Comparison of ENCODE assay signal across 9 cellular contexts in genomic region chr2:218314764-218315163, GRCh38. TPM values are rescaled to one million over a fixed set of nuclear protein-coding genes. Genes with fewer than 3 reads are reported as not detected.
DNase-seq lines count a peak whose midpoint lies in the region; ATAC-seq, FAIRE-seq and TF ChIP-seq lines count a peak whose summit lies in the region.
"Not testable (repeated sequence)": the region's sequence is repeated elsewhere in the genome, so short reads cannot be mapped to it uniquely, and the experiment has no call there.
"Had no signal": no experiment of that assay in that cellular context is flagged by ENCODE, and none has a peak within 500 bp of the region (broad histone marks: within the 10 kb centered on the region; RNA-seq: fewer than 3 reads in every experiment).

No MANE protein-coding gene starts in this region.

- not testable (repeated sequence) for H3K36me3 ChIP-seq in CD4-positive, CD25-positive, alpha-beta regulatory T cell (ENCODE audit: control insufficient read depth, insufficient read depth, low read length); KMS-11 (ENCODE audit: insufficient read depth); HepG2 (replicated peaks in 1 of 2; ENCODE audit: control insufficient read depth in 1 of 2, insufficient read depth in 2 of 2, low read length in 2 of 2); naive thymus-derived CD4-positive, alpha-beta T cell (ENCODE audit: control insufficient read depth in 2 of 3, insufficient read depth in 3 of 3, low read length in 3 of 3)

- H3K27ac ChIP-seq in CD4-positive, CD25-positive, alpha-beta regulatory T cell (ENCODE audit: insufficient read depth, low read length, poor library complexity, severe bottlenecking); HepG2 (ENCODE audit: extremely low read length, insufficient read depth, low read length); naive thymus-derived CD4-positive, alpha-beta T cell (ENCODE audit: low read depth, low read length): not testable (repeated sequence)
- H3K27ac ChIP-seq in KMS-11 (peak overlapping the region; percentile 67; the same call in 1 of the 2 replicates), VCaP (peak overlapping the region; percentile 87; the same call in 1 of the 2 replicates)

- not testable (repeated sequence) for TF ChIP-seq POLR2A in HepG2 (IDR thresholded peaks at IDR 0.05; ENCODE audit: insufficient read depth in 1 of 2, low read depth in 2 of 2, low read length in 2 of 2)

- not testable (repeated sequence) for TF ChIP-seq RAD21 in HepG2 (CRISPR knock-in tag; IDR thresholded peaks at IDR 0.05)

- H3K4me1 Mint-ChIP-seq in CD4-positive, CD25-positive, alpha-beta regulatory T cell = peaks cover 6 to 36% (median 26%) of the 10 kb centered on the region in 4 donors
- H3K4me1 Mint-ChIP-seq in naive thymus-derived CD4-positive, alpha-beta T cell = peaks cover 23 to 50% (median 42%) of the 10 kb centered on the region in 7 donors

- not testable (repeated sequence) for BruUV-seq in HepG2 (replicated peaks; lab: Mats Ljungman, UMichigan)

- H2AFZ ChIP-seq in KMS-11 (ENCODE audit: low read depth); HepG2 (ENCODE audit: low read length): not testable (repeated sequence)

- not testable (repeated sequence) for H3K4me3 Mint-ChIP-seq in CD4-positive, CD25-positive, alpha-beta regulatory T cell; naive thymus-derived CD4-positive, alpha-beta T cell

- ATAC-seq in CD4-positive, CD25-positive, alpha-beta regulatory T cell (ENCODE audit: low read depth in 2 of 2); HepG2; naive thymus-derived CD4-positive, alpha-beta T cell: not testable (repeated sequence)

- peaks cover 21% of the 10 kb centered on the region for H3K4me1 ChIP-seq in CD4-positive, CD25-positive, alpha-beta regulatory T cell (ENCODE audit: control insufficient read depth, insufficient read depth, low read length, poor library complexity, severe bottlenecking)
- H3K4me1 ChIP-seq in KMS-11 (ENCODE audit: low read depth, poor library complexity, severe bottlenecking) = peaks cover 22% of the 10 kb centered on the region
- H3K4me1 ChIP-seq in HepG2 (ENCODE audit: insufficient read depth, low read length) = peaks cover 78% of the 10 kb centered on the region
- H3K4me1 ChIP-seq in naive thymus-derived CD4-positive, alpha-beta T cell (ENCODE audit: control insufficient read depth in 2 of 2, insufficient read depth in 2 of 2, low read length in 2 of 2) = peaks cover 19 to 28% of the 10 kb centered on the region in 2 donors

- H4K20me1 ChIP-seq in KMS-11 (ENCODE audit: insufficient read depth); HepG2 (ENCODE audit: insufficient read depth, low read length): not testable (repeated sequence)

- not testable (repeated sequence) for H3K27me3 ChIP-seq in CD4-positive, CD25-positive, alpha-beta regulatory T cell (ENCODE audit: control insufficient read depth, insufficient read depth, low read length); KMS-11 (ENCODE audit: insufficient read depth, low read depth); HepG2 (ENCODE audit: control insufficient read depth in 1 of 2, insufficient read depth in 2 of 2, low read length in 2 of 2); naive thymus-derived CD4-positive, alpha-beta T cell (ENCODE audit: control insufficient read depth in 2 of 2, insufficient read depth in 2 of 2, low read length in 2 of 2)

- CTCF ChIA-PET in HepG2 (lab: Yijun Ruan, JAX; ENCODE audit: low intra/inter-chr PET ratio, low total read pairs) = not testable (repeated sequence)
- CTCF ChIA-PET in naive thymus-derived CD4-positive, alpha-beta T cell (lab: Charles Lee) = interaction anchor here (1.0 to 2.6 kb wide), 3 partner anchors 11 to 43 kb away, joined by 3 to 12 read pairs (median 3); partner anchors contain the start of gene CATIP

- not testable (repeated sequence) for H3K79me2 ChIP-seq in KMS-11 (ENCODE audit: insufficient read depth, low read depth); HepG2 (ENCODE audit: insufficient read depth, low read length)

- in situ Hi-C loops in HepG2 (cut with HindIII; ENCODE audit: extremely low pct_ligation_motif_present, low pct_unique_long_range_greater_than_20kb) = not testable (repeated sequence)

- TF ChIP-seq CTCF in KMS-11 (conservative IDR thresholded peaks at IDR 0.05; ENCODE audit: low read depth, low read length); VCaP (conservative IDR thresholded peaks at IDR 0.05); HepG2 (CRISPR knock-in tag; IDR thresholded peaks at IDR 0.05): not testable (repeated sequence)

- DNase-seq in CD4-positive, CD25-positive, alpha-beta regulatory T cell; HepG2 (ENCODE audit: low spot score); naive thymus-derived CD4-positive, alpha-beta T cell: not testable (repeated sequence)

- H3K27ac Mint-ChIP-seq in CD4-positive, CD25-positive, alpha-beta regulatory T cell = peak overlapping the region in 2 of 3 donors; percentile 20 to 100
- peak overlapping the region in 8 of 9 donors; percentile 95 to 100 (median 98) for H3K27ac Mint-ChIP-seq in naive thymus-derived CD4-positive, alpha-beta T cell

- not testable (repeated sequence) for H3K9ac ChIP-seq in KMS-11; HepG2 (ENCODE audit: insufficient read depth, low read depth, low read length)

- H3K27me3 Mint-ChIP-seq in CD4-positive, CD25-positive, alpha-beta regulatory T cell; naive thymus-derived CD4-positive, alpha-beta T cell: not testable (repeated sequence)

- H3K36me3 Mint-ChIP-seq in CD4-positive, CD25-positive, alpha-beta regulatory T cell = peaks cover 13% of the 10 kb centered on the region
- H3K36me3 Mint-ChIP-seq in naive thymus-derived CD4-positive, alpha-beta T cell = peaks cover 0 to 15% (median 3%) of the 10 kb centered on the region in 5 donors

- TF ChIP-seq EP300 in HepG2 (IDR thresholded peaks at IDR 0.05; ENCODE audit: low read depth in 2 of 2, low read length in 2 of 2); HepG2 (CRISPR knock-in tag; IDR thresholded peaks at IDR 0.05; ENCODE audit: borderline replicate concordance): not testable (repeated sequence)

- POLR2A ChIA-PET in HepG2 (lab: Yijun Ruan, JAX) = not testable (repeated sequence)
- POLR2A ChIA-PET in naive thymus-derived CD4-positive, alpha-beta T cell (lab: Charles Lee) = interaction anchor here (1.4 to 2.9 kb wide), 4 partner anchors 12 to 86 kb away, joined by 3 to 13 read pairs (median 9); no protein-coding TSS in a partner anchor

- WGBS in HepG2 (ENCODE audit: low lambda C conversion rate) = 70% methylated on average over 4 of the region's 4 CpGs

- H3K9me3 Mint-ChIP-seq in CD4-positive, CD25-positive, alpha-beta regulatory T cell; naive thymus-derived CD4-positive, alpha-beta T cell: not testable (repeated sequence)

- not testable (repeated sequence) for H3K9me3 ChIP-seq in CD4-positive, CD25-positive, alpha-beta regulatory T cell (ENCODE audit: control insufficient read depth in 2 of 2, low read length in 2 of 2); HepG2 (ENCODE audit: low read length); naive thymus-derived CD4-positive, alpha-beta T cell (ENCODE audit: control insufficient read depth in 2 of 3, low read length in 3 of 3)

- not testable (repeated sequence) for H3K4me2 ChIP-seq in KMS-11; HepG2 (ENCODE audit: low read depth, low read length)

- intact Hi-C loops in HepG2 (cut with micrococcal nuclease; ENCODE audit: unreplicated experiment); naive thymus-derived CD4-positive, alpha-beta T cell (cut with micrococcal nuclease): not testable (repeated sequence)

- FAIRE-seq in HepG2 (lab: Jason Lieb, UNC) = not testable (repeated sequence)

- H3K4me3 ChIP-seq in CD4-positive, CD25-positive, alpha-beta regulatory T cell (ENCODE audit: low read depth, low read length); KMS-11 (IDR thresholded peaks at IDR 0.05; ENCODE audit: insufficient read depth, low read depth, low read length); HepG2 (replicated peaks in 1 of 3; ENCODE audit: insufficient read depth in 1 of 3, low read depth in 2 of 3, low read length in 3 of 3); naive thymus-derived CD4-positive, alpha-beta T cell (ENCODE audit: low read length): not testable (repeated sequence)

RNA-seq across cellular contexts. Expression of gene TMBIM1, which starts 22.5 kb away (rescaled TPM):
- 96.4 TPM for total RNA-seq in CD4-positive, CD25-positive, alpha-beta regulatory T cell
- 100 to 1,000 TPM; 161 to 180 (median 162) TPM for polyA plus RNA-seq in CD4-positive, CD25-positive, alpha-beta regulatory T cell
- total RNA-seq in HepG2 (2016; rRNA removed; fragmentation: Illumina TruSeq; extraction: Trizol) = 69.7 and 139 TPM in 2 replicates
- total RNA-seq in HepG2 (2016; cell fraction: cytosol; rRNA removed; fragmentation: Illumina TruSeq; extraction: Trizol; ENCODE audit: low read depth) = 37.2 and 38.6 TPM in 2 replicates
- total RNA-seq in HepG2 (2016; cell fraction: insoluble cytoplasmic fraction; rRNA removed; fragmentation: Illumina TruSeq; extraction: Trizol) = 57.8 and 142 TPM in 2 replicates
- 88.3 and 90.4 TPM in 2 replicates for total RNA-seq in HepG2 (2016; cell fraction: membrane; rRNA removed; fragmentation: Illumina TruSeq; extraction: Trizol)
- 108 and 128 TPM in 2 replicates for total RNA-seq in HepG2 (2016; cell fraction: nucleus; rRNA removed; fragmentation: Illumina TruSeq; extraction: Trizol)
- polyA plus RNA-seq in HepG2 (2011; rRNA removed) = 127 and 181 TPM in 2 replicates
- polyA plus RNA-seq in HepG2 (2011; cell fraction: cytosol; rRNA removed) = 146 and 187 TPM in 2 replicates
- polyA plus RNA-seq in HepG2 (2011; cell fraction: nucleus; rRNA removed) = 207 and 243 TPM in 2 replicates
- 254 and 390 TPM in 2 replicates for polyA plus RNA-seq in HepG2 (2012)
- polyA plus RNA-seq in HepG2 (2016; cell fraction: cytosol; fragmentation: Illumina TruSeq; extraction: Trizol; ENCODE audit: low read depth) = 33.9 and 35.7 TPM in 2 replicates
- polyA plus RNA-seq in HepG2 (2016; cell fraction: insoluble cytoplasmic fraction; fragmentation: Illumina TruSeq; extraction: Trizol; ENCODE audit: low read depth) = 56.2 and 61.3 TPM in 2 replicates
- polyA plus RNA-seq in HepG2 (2016; cell fraction: membrane; fragmentation: Illumina TruSeq; extraction: Trizol; ENCODE audit: low read depth) = 62.1 and 66.4 TPM in 2 replicates
- polyA plus RNA-seq in HepG2 (2016; cell fraction: nucleus; fragmentation: Illumina TruSeq; extraction: Trizol; ENCODE audit: insufficient read depth, low read depth) = 152 and 156 TPM in 2 replicates
- polyA minus RNA-seq in HepG2 (2011; rRNA and poly(A)+ RNA removed; ENCODE audit: low replicate concordance) = 19.4 and 315 TPM in 2 replicates
- polyA minus RNA-seq in HepG2 (2011; cell fraction: cytosol; rRNA and poly(A)+ RNA removed) = 88.2 and 133 TPM in 2 replicates
- polyA minus RNA-seq in HepG2 (2011; cell fraction: nucleus; rRNA and poly(A)+ RNA removed) = 37.2 and 64.6 TPM in 2 replicates
- 100 to 1,000 TPM in 2 of 5 experiments, 10 to 100 TPM in 3; 51.7 to 112 (median 83.8) TPM for total RNA-seq in naive thymus-derived CD4-positive, alpha-beta T cell
- 100 to 1,000 TPM in 1 of 2 donors, 10 to 100 TPM in 1; 92.4 to 115 TPM for polyA plus RNA-seq in naive thymus-derived CD4-positive, alpha-beta T cell

RNA-seq across cellular contexts. Expression of gene CATIP, which starts 41.9 kb away (rescaled TPM):
- not detected for total RNA-seq in CD4-positive, CD25-positive, alpha-beta regulatory T cell
- not detected for polyA plus RNA-seq in CD4-positive, CD25-positive, alpha-beta regulatory T cell
- 0.22 TPM in 1 of 2 replicates, not detected in the other for total RNA-seq in HepG2 (2016; rRNA removed; fragmentation: Illumina TruSeq; extraction: Trizol)
- total RNA-seq in HepG2 (2016; cell fraction: cytosol; rRNA removed; fragmentation: Illumina TruSeq; extraction: Trizol; ENCODE audit: low read depth) = 0.35 TPM in 1 of 2 replicates, not detected in the other
- 0.15 TPM in 1 of 2 replicates, not detected in the other for total RNA-seq in HepG2 (2016; cell fraction: insoluble cytoplasmic fraction; rRNA removed; fragmentation: Illumina TruSeq; extraction: Trizol)
- 0.38 and 0.49 TPM in 2 replicates for total RNA-seq in HepG2 (2016; cell fraction: membrane; rRNA removed; fragmentation: Illumina TruSeq; extraction: Trizol)
- total RNA-seq in HepG2 (2016; cell fraction: nucleus; rRNA removed; fragmentation: Illumina TruSeq; extraction: Trizol) = not detected in 2 replicates
- 0.07 and 0.09 TPM in 2 replicates for polyA plus RNA-seq in HepG2 (2011; rRNA removed)
- 0.09 and 0.15 TPM in 2 replicates for polyA plus RNA-seq in HepG2 (2011; cell fraction: cytosol; rRNA removed)
- polyA plus RNA-seq in HepG2 (2011; cell fraction: nucleus; rRNA removed) = 0.48 and 0.87 TPM in 2 replicates
- 0.15 TPM in 1 of 2 replicates, not detected in the other for polyA plus RNA-seq in HepG2 (2012)
- polyA plus RNA-seq in HepG2 (2016; cell fraction: cytosol; fragmentation: Illumina TruSeq; extraction: Trizol; ENCODE audit: low read depth) = not detected in 2 replicates
- polyA plus RNA-seq in HepG2 (2016; cell fraction: insoluble cytoplasmic fraction; fragmentation: Illumina TruSeq; extraction: Trizol; ENCODE audit: low read depth) = not detected in 2 replicates
- polyA plus RNA-seq in HepG2 (2016; cell fraction: membrane; fragmentation: Illumina TruSeq; extraction: Trizol; ENCODE audit: low read depth) = not detected in 2 replicates
- not detected in 2 replicates for polyA plus RNA-seq in HepG2 (2016; cell fraction: nucleus; fragmentation: Illumina TruSeq; extraction: Trizol; ENCODE audit: insufficient read depth, low read depth)
- polyA minus RNA-seq in HepG2 (2011; rRNA and poly(A)+ RNA removed; ENCODE audit: low replicate concordance) = 0.36 TPM in 1 of 2 replicates, not detected in the other
- not detected in 2 replicates for polyA minus RNA-seq in HepG2 (2011; cell fraction: cytosol; rRNA and poly(A)+ RNA removed)
- 1.4 TPM in 1 of 2 replicates, not detected in the other for polyA minus RNA-seq in HepG2 (2011; cell fraction: nucleus; rRNA and poly(A)+ RNA removed)
- under 1 TPM in 1 of 5 experiments, not detected in 4; 0.49 TPM for total RNA-seq in naive thymus-derived CD4-positive, alpha-beta T cell
- not detected for polyA plus RNA-seq in naive thymus-derived CD4-positive, alpha-beta T cell
- total RNA-seq: A172; A673; CD8-positive, alpha-beta T cell had no signal
- polyA plus RNA-seq: BJ had no signal

RNA-seq across cellular contexts. Expression of gene PNKD, which starts 44.4 kb away (rescaled TPM):
- 21.9 TPM for total RNA-seq in CD4-positive, CD25-positive, alpha-beta regulatory T cell
- 100 to 1,000 TPM in 1 of 4 donors, 10 to 100 TPM in 3; 96.2 to 107 (median 98.8) TPM for polyA plus RNA-seq in CD4-positive, CD25-positive, alpha-beta regulatory T cell
- total RNA-seq in HepG2 (2016; rRNA removed; fragmentation: Illumina TruSeq; extraction: Trizol) = 50.0 and 55.9 TPM in 2 replicates
- total RNA-seq in HepG2 (2016; cell fraction: cytosol; rRNA removed; fragmentation: Illumina TruSeq; extraction: Trizol; ENCODE audit: low read depth) = 21.6 and 27.3 TPM in 2 replicates
- total RNA-seq in HepG2 (2016; cell fraction: insoluble cytoplasmic fraction; rRNA removed; fragmentation: Illumina TruSeq; extraction: Trizol) = 48.3 and 59.8 TPM in 2 replicates
- total RNA-seq in HepG2 (2016; cell fraction: membrane; rRNA removed; fragmentation: Illumina TruSeq; extraction: Trizol) = 30.6 and 30.7 TPM in 2 replicates
- total RNA-seq in HepG2 (2016; cell fraction: nucleus; rRNA removed; fragmentation: Illumina TruSeq; extraction: Trizol) = 34.2 and 39.5 TPM in 2 replicates
- 78.0 and 80.4 TPM in 2 replicates for polyA plus RNA-seq in HepG2 (2011; rRNA removed)
- polyA plus RNA-seq in HepG2 (2011; cell fraction: cytosol; rRNA removed) = 48.4 and 76.6 TPM in 2 replicates
- 76.3 and 77.5 TPM in 2 replicates for polyA plus RNA-seq in HepG2 (2011; cell fraction: nucleus; rRNA removed)
- 59.5 and 60.9 TPM in 2 replicates for polyA plus RNA-seq in HepG2 (2012)
- polyA plus RNA-seq in HepG2 (2016; cell fraction: cytosol; fragmentation: Illumina TruSeq; extraction: Trizol; ENCODE audit: low read depth) = 24.9 and 29.3 TPM in 2 replicates
- 58.0 and 59.1 TPM in 2 replicates for polyA plus RNA-seq in HepG2 (2016; cell fraction: insoluble cytoplasmic fraction; fragmentation: Illumina TruSeq; extraction: Trizol; ENCODE audit: low read depth)
- polyA plus RNA-seq in HepG2 (2016; cell fraction: membrane; fragmentation: Illumina TruSeq; extraction: Trizol; ENCODE audit: low read depth) = 31.6 and 35.4 TPM in 2 replicates
- 73.5 and 80.9 TPM in 2 replicates for polyA plus RNA-seq in HepG2 (2016; cell fraction: nucleus; fragmentation: Illumina TruSeq; extraction: Trizol; ENCODE audit: insufficient read depth, low read depth)
- polyA minus RNA-seq in HepG2 (2011; rRNA and poly(A)+ RNA removed; ENCODE audit: low replicate concordance) = 33.3 and 44.2 TPM in 2 replicates
- polyA minus RNA-seq in HepG2 (2011; cell fraction: cytosol; rRNA and poly(A)+ RNA removed) = 15.5 and 20.7 TPM in 2 replicates
- 9.7 and 10.9 TPM in 2 replicates for polyA minus RNA-seq in HepG2 (2011; cell fraction: nucleus; rRNA and poly(A)+ RNA removed)
- total RNA-seq in naive thymus-derived CD4-positive, alpha-beta T cell = 10 to 100 TPM; 18.5 to 38.4 (median 25.2) TPM
- polyA plus RNA-seq in naive thymus-derived CD4-positive, alpha-beta T cell = 100 to 1,000 TPM in 1 of 2 donors, 10 to 100 TPM in 1; 92.2 to 108 TPM

RNA-seq across cellular contexts. Expression of gene AAMP, which starts 44.8 kb away (rescaled TPM):
- 55.8 TPM for total RNA-seq in CD4-positive, CD25-positive, alpha-beta regulatory T cell
- 10 to 100 TPM; 84.8 to 92.2 (median 87.8) TPM for polyA plus RNA-seq in CD4-positive, CD25-positive, alpha-beta regulatory T cell
- total RNA-seq in HepG2 (2016; rRNA removed; fragmentation: Illumina TruSeq; extraction: Trizol) = 186 and 241 TPM in 2 replicates
- 26.6 and 29.2 TPM in 2 replicates for total RNA-seq in HepG2 (2016; cell fraction: cytosol; rRNA removed; fragmentation: Illumina TruSeq; extraction: Trizol; ENCODE audit: low read depth)
- 202 and 247 TPM in 2 replicates for total RNA-seq in HepG2 (2016; cell fraction: insoluble cytoplasmic fraction; rRNA removed; fragmentation: Illumina TruSeq; extraction: Trizol)
- 56.8 and 59.3 TPM in 2 replicates for total RNA-seq in HepG2 (2016; cell fraction: membrane; rRNA removed; fragmentation: Illumina TruSeq; extraction: Trizol)
- 85.4 and 91.7 TPM in 2 replicates for total RNA-seq in HepG2 (2016; cell fraction: nucleus; rRNA removed; fragmentation: Illumina TruSeq; extraction: Trizol)
- polyA plus RNA-seq in HepG2 (2011; rRNA removed) = 110 and 119 TPM in 2 replicates
- polyA plus RNA-seq in HepG2 (2011; cell fraction: cytosol; rRNA removed) = 138 and 202 TPM in 2 replicates
- 161 and 181 TPM in 2 replicates for polyA plus RNA-seq in HepG2 (2011; cell fraction: nucleus; rRNA removed)
- 99.2 and 104 TPM in 2 replicates for polyA plus RNA-seq in HepG2 (2012)
- 13.9 and 16.0 TPM in 2 replicates for polyA plus RNA-seq in HepG2 (2016; cell fraction: cytosol; fragmentation: Illumina TruSeq; extraction: Trizol; ENCODE audit: low read depth)
- polyA plus RNA-seq in HepG2 (2016; cell fraction: insoluble cytoplasmic fraction; fragmentation: Illumina TruSeq; extraction: Trizol; ENCODE audit: low read depth) = 224 and 231 TPM in 2 replicates
- polyA plus RNA-seq in HepG2 (2016; cell fraction: membrane; fragmentation: Illumina TruSeq; extraction: Trizol; ENCODE audit: low read depth) = 30.9 and 33.2 TPM in 2 replicates
- 127 and 131 TPM in 2 replicates for polyA plus RNA-seq in HepG2 (2016; cell fraction: nucleus; fragmentation: Illumina TruSeq; extraction: Trizol; ENCODE audit: insufficient read depth, low read depth)
- 41.5 and 143 TPM in 2 replicates for polyA minus RNA-seq in HepG2 (2011; rRNA and poly(A)+ RNA removed; ENCODE audit: low replicate concordance)
- 58.2 and 63.3 TPM in 2 replicates for polyA minus RNA-seq in HepG2 (2011; cell fraction: cytosol; rRNA and poly(A)+ RNA removed)
- 39.9 and 43.6 TPM in 2 replicates for polyA minus RNA-seq in HepG2 (2011; cell fraction: nucleus; rRNA and poly(A)+ RNA removed)
- 10 to 100 TPM; 54.1 to 67.0 (median 61.2) TPM for total RNA-seq in naive thymus-derived CD4-positive, alpha-beta T cell
- polyA plus RNA-seq in naive thymus-derived CD4-positive, alpha-beta T cell = 100 to 1,000 TPM in 1 of 2 donors, 10 to 100 TPM in 1; 98.6 to 108 TPM

RNA-seq across cellular contexts. Expression of gene GPBAR1, which starts 53.9 kb away (rescaled TPM):
- total RNA-seq in CD4-positive, CD25-positive, alpha-beta regulatory T cell = 1.2 TPM
- polyA plus RNA-seq in CD4-positive, CD25-positive, alpha-beta regulatory T cell = not detected
- 0.09 TPM in 1 of 2 replicates, not detected in the other for total RNA-seq in HepG2 (2016; rRNA removed; fragmentation: Illumina TruSeq; extraction: Trizol)
- not detected in 2 replicates for total RNA-seq in HepG2 (2016; cell fraction: cytosol; rRNA removed; fragmentation: Illumina TruSeq; extraction: Trizol; ENCODE audit: low read depth)
- total RNA-seq in HepG2 (2016; cell fraction: insoluble cytoplasmic fraction; rRNA removed; fragmentation: Illumina TruSeq; extraction: Trizol) = 0.15 TPM in 1 of 2 replicates, not detected in the other
- 0.17 TPM in 1 of 2 replicates, not detected in the other for total RNA-seq in HepG2 (2016; cell fraction: membrane; rRNA removed; fragmentation: Illumina TruSeq; extraction: Trizol)
- 0.25 and 0.38 TPM in 2 replicates for total RNA-seq in HepG2 (2016; cell fraction: nucleus; rRNA removed; fragmentation: Illumina TruSeq; extraction: Trizol)
- 0.05 and 0.09 TPM in 2 replicates for polyA plus RNA-seq in HepG2 (2011; rRNA removed)
- polyA plus RNA-seq in HepG2 (2011; cell fraction: cytosol; rRNA removed) = 0.05 and 0.12 TPM in 2 replicates
- 0.45 and 0.68 TPM in 2 replicates for polyA plus RNA-seq in HepG2 (2011; cell fraction: nucleus; rRNA removed)
- polyA plus RNA-seq in HepG2 (2012) = 0.09 and 0.11 TPM in 2 replicates
- 0.08 and 0.22 TPM in 2 replicates for polyA plus RNA-seq in HepG2 (2016; cell fraction: cytosol; fragmentation: Illumina TruSeq; extraction: Trizol; ENCODE audit: low read depth)
- polyA plus RNA-seq in HepG2 (2016; cell fraction: insoluble cytoplasmic fraction; fragmentation: Illumina TruSeq; extraction: Trizol; ENCODE audit: low read depth) = 0.16 TPM in 1 of 2 replicates, not detected in the other
- polyA plus RNA-seq in HepG2 (2016; cell fraction: membrane; fragmentation: Illumina TruSeq; extraction: Trizol; ENCODE audit: low read depth) = 0.22 and 0.27 TPM in 2 replicates
- not detected in 2 replicates for polyA plus RNA-seq in HepG2 (2016; cell fraction: nucleus; fragmentation: Illumina TruSeq; extraction: Trizol; ENCODE audit: insufficient read depth, low read depth)
- 0.12 and 1.2 TPM in 2 replicates for polyA minus RNA-seq in HepG2 (2011; rRNA and poly(A)+ RNA removed; ENCODE audit: low replicate concordance)
- polyA minus RNA-seq in HepG2 (2011; cell fraction: cytosol; rRNA and poly(A)+ RNA removed) = not detected in 2 replicates
- polyA minus RNA-seq in HepG2 (2011; cell fraction: nucleus; rRNA and poly(A)+ RNA removed) = 1.2 and 1.5 TPM in 2 replicates
- total RNA-seq in naive thymus-derived CD4-positive, alpha-beta T cell = 10 to 100 TPM in 1 of 5 experiments, 1 to 10 TPM in 3, under 1 TPM in 1; 0.80 to 12.9 (median 1.9) TPM
- under 1 TPM; 0.15 to 0.27 TPM for polyA plus RNA-seq in naive thymus-derived CD4-positive, alpha-beta T cell
- total RNA-seq: A172 had no signal
- polyA plus RNA-seq: BJ had no signal
